16 cellular contexts compared by ENCODE assay signal in genomic region chr2:18885457-18885856, GRCh38.
DNase-seq lines count a peak whose midpoint lies in the region; ATAC-seq and TF ChIP-seq lines count a peak whose summit lies in the region.
"Had no signal": no experiment of that assay in that cellular context is flagged by ENCODE, and none has a peak within 500 bp of the region (broad histone marks: within the 10 kb centered on the region; RNA-seq: fewer than 3 reads in every experiment).

No MANE protein-coding gene starts in this region.

- no peaks in the 10 kb centered on the region for H3K79me1 ChIP-seq in mesendoderm (ENCODE audit: low read length)

- intact Hi-C loops in heart left ventricle (cut with DNase I), result loop anchor here in 2 of 10 donors (10.0 kb wide), 2 partner anchors 469 to 479 kb away; partner anchors contain the start of gene OSR1 (in 1 of the 2)
- intact Hi-C loops in left cardiac atrium (cut with DNase I), result loop anchor here in 1 of 2 donors (10.0 kb wide), 1 partner anchor 469 kb away; the partner anchor contains the start of gene OSR1

- DNase-seq in heart left ventricle, result no peak
- DNase-seq in right atrium auricular region (ENCODE audit: low spot score), result no peak
- DNase-seq in left cardiac atrium, result peak; percentile 24
- DNase-seq in mesendoderm, result peak; percentile 63
- no peak for DNase-seq in T-helper 2 cell treated with Interferon-gamma antibody and Interleukin-4, amounts not matched to agents 5 μg/mL and 100 μg/mL, for 36 hours (ENCODE audit: low spot score)
- DNase-seq in cerebellar cortex (ENCODE audit: low spot score), result no peak
- DNase-seq: C1 segment of cervical spinal cord; Calu3; CD4-positive, alpha-beta memory T cell; COR-L47; DMS53; DMS79 treated with DMSO at 0.1 percent for 48 hours; GF-D8; H9 had no signal

- H2BK15ac ChIP-seq in mesendoderm (replicated peaks; ENCODE audit: low read depth), result no peak overlapping the region

- no peak overlapping the region for H3K4me2 ChIP-seq in mesendoderm (ENCODE audit: low read length)
- H3K4me2 ChIP-seq: GM23338 had no signal

- H3K79me2 ChIP-seq in mesendoderm (ENCODE audit: control insufficient read depth, insufficient read depth, low read length), result no peaks in the 10 kb centered on the region

- H3K27me3 ChIP-seq in heart left ventricle (no peaks in the 10 kb centered on the region), right atrium auricular region (no peaks in the 10 kb centered on the region), mesendoderm (ENCODE audit: insufficient read depth, low read length, poor library complexity) (no peaks in the 10 kb centered on the region)

- peaks cover 0 to 8% (median 0%) of the 10 kb centered on the region in 12 donors for H3K4me1 ChIP-seq in heart left ventricle
- peaks cover 0 to 5% of the 10 kb centered on the region in 2 donors for H3K4me1 ChIP-seq in right atrium auricular region
- H3K4me1 ChIP-seq in mesendoderm (ENCODE audit: control insufficient read depth, low read depth, low read length), result no peaks in the 10 kb centered on the region

- no peak overlapping the region for H3K18ac ChIP-seq in mesendoderm (ENCODE audit: low read length)

- H2BK120ac ChIP-seq in mesendoderm (ENCODE audit: low read depth, low read length), result no peak overlapping the region

- ATAC-seq in heart left ventricle (peak; percentile 58 to 80 (median 62)), left cardiac atrium (peak; percentile 93 to 95)
- ATAC-seq: GM23338, HCT116 had no signal

- H3K23ac ChIP-seq in mesendoderm (ENCODE audit: low read length), result no peak overlapping the region

- H3K9me3 Mint-ChIP-seq in T-helper 2 cell treated with Interferon-gamma antibody and Interleukin-4, amounts not matched to agents 5 μg/mL and 100 μg/mL, for 36 hours, result no peaks in the 10 kb centered on the region
- H3K9me3 Mint-ChIP-seq: GM23338, H9 had no signal

- no peak overlapping the region for H4K5ac ChIP-seq in mesendoderm (ENCODE audit: low read length)

- H3K9ac ChIP-seq in mesendoderm (ENCODE audit: low read length), result no peak overlapping the region

- TF ChIP-seq POLR2A in heart left ventricle (IDR thresholded peaks at IDR 0.05), result no peak

- H3K27ac ChIP-seq in heart left ventricle, result no peak overlapping the region
- peak overlapping the region in 1 of 2 donors; percentile 25 for H3K27ac ChIP-seq in right atrium auricular region
- no peak overlapping the region for H3K27ac ChIP-seq in mesendoderm (ENCODE audit: low read depth, low read length)

- WGBS in heart left ventricle, 4 donors, result 30 to 63% (median 45%) methylated on average over 2 of the region's 2 CpGs
- no CpG with 5 or more reads among the region's 2 CpGs for WGBS in mesendoderm (ENCODE audit: extremely low coverage, insufficient coverage, low lambda C conversion rate)

- H4K8ac ChIP-seq in mesendoderm (ENCODE audit: low read depth, low read length), result no peak overlapping the region

- no peak for TF ChIP-seq CTCF in heart left ventricle (IDR thresholded peaks at IDR 0.05)
- TF ChIP-seq CTCF in right atrium auricular region (IDR thresholded peaks at IDR 0.05), result no peak

- H3K4me1 Mint-ChIP-seq in T-helper 2 cell treated with Interferon-gamma antibody and Interleukin-4, amounts not matched to agents 5 μg/mL and 100 μg/mL, for 36 hours (ENCODE audit: low read depth), result no peaks in the 10 kb centered on the region
- H3K4me1 Mint-ChIP-seq: CD4-positive, alpha-beta memory T cell; GM23338; H9 had no signal

- H3K36me3 ChIP-seq in heart left ventricle (no peaks in the 10 kb centered on the region), right atrium auricular region (no peaks in the 10 kb centered on the region), mesendoderm (ENCODE audit: control insufficient read depth, insufficient read depth, low read length) (no peaks in the 10 kb centered on the region)

- H3K4me3 ChIP-seq in heart left ventricle (no peak overlapping the region), right atrium auricular region (no peak overlapping the region), mesendoderm (ENCODE audit: low read length) (no peak overlapping the region)
- H3K4me3 ChIP-seq: GM23338 had no signal

- H2AK5ac ChIP-seq in mesendoderm (ENCODE audit: low read length), result no peak overlapping the region

- no peaks in the 10 kb centered on the region for H3K36me3 Mint-ChIP-seq in T-helper 2 cell treated with Interferon-gamma antibody and Interleukin-4, amounts not matched to agents 5 μg/mL and 100 μg/mL, for 36 hours (ENCODE audit: low read depth)

- H3K4ac ChIP-seq in mesendoderm (ENCODE audit: low read depth, low read length), result no peak overlapping the region

- no peak overlapping the region for H2BK5ac ChIP-seq in mesendoderm (ENCODE audit: low read length)

- H3K27me3 Mint-ChIP-seq in T-helper 2 cell treated with Interferon-gamma antibody and Interleukin-4, amounts not matched to agents 5 μg/mL and 100 μg/mL, for 36 hours (ENCODE audit: low read depth), result no peaks in the 10 kb centered on the region
- H3K27me3 Mint-ChIP-seq: CD4-positive, alpha-beta memory T cell had no signal

- no peak overlapping the region for H3K4me3 Mint-ChIP-seq in T-helper 2 cell treated with Interferon-gamma antibody and Interleukin-4, amounts not matched to agents 5 μg/mL and 100 μg/mL, for 36 hours
- H3K4me3 Mint-ChIP-seq: CD4-positive, alpha-beta memory T cell; GM23338; H9 had no signal

- no peak overlapping the region for H3K56ac ChIP-seq in mesendoderm (ENCODE audit: low read length)

- H3K27ac Mint-ChIP-seq in T-helper 2 cell treated with Interferon-gamma antibody and Interleukin-4, amounts not matched to agents 5 μg/mL and 100 μg/mL, for 36 hours, result no peak overlapping the region
- H3K27ac Mint-ChIP-seq: CD4-positive, alpha-beta memory T cell; GM23338; H9 had no signal

- H3K9me3 ChIP-seq in heart left ventricle, result no peaks in the 10 kb centered on the region
- H3K9me3 ChIP-seq in right atrium auricular region, result no peaks in the 10 kb centered on the region

Comparison
In these comparisons a context has a peak if more than half of its experiments do, and no peak if none do; other contexts are left out.
1. DNase-seq: peak in left cardiac atrium (single experiment) and mesendoderm (single experiment); none in heart left ventricle (0 of 5), right atrium auricular region (single experiment), T-helper 2 cell treated with Interferon-gamma antibody and Interleukin-4, amounts not matched to agents 5 μg/mL and 100 μg/mL, for 36 hours (single experiment) and cerebellar cortex (single experiment).